Comparison of ENCODE assay signal across 20 cellular contexts in genomic region chr20:56865055-56865454, GRCh38.
"Had no signal": no experiment of that assay in that cellular context is flagged by ENCODE, and none has a peak within 500 bp of the region (broad histone marks: within the 10 kb centered on the region; RNA-seq: fewer than 3 reads in every experiment).

No MANE protein-coding gene starts in this region.

- H3K4me3 ChIP-seq: breast epithelium, dorsolateral prefrontal cortex, mucosa of descending colon, psoas muscle, thoracic aorta, uterus had no signal

- H3K27me3 ChIP-seq: breast epithelium, uterus had no signal

- H3K27ac ChIP-seq: breast epithelium, dorsolateral prefrontal cortex, psoas muscle, thoracic aorta, uterus had no signal

- H3K9me3 ChIP-seq: breast epithelium, mucosa of descending colon, psoas muscle, thoracic aorta, uterus had no signal

- H3K36me3 ChIP-seq: breast epithelium, thoracic aorta, uterus had no signal

- ATAC-seq: activated CD8-positive, alpha-beta memory T cell treated with anti-CD3 and anti-CD28 coated beads, Interleukin-2, amount 10 ng/mL, durations not matched to agents 7 days and 5 days; activated T-cell treated with anti-CD3 and anti-CD28 coated beads, Interleukin-2, amount 50 U/mL, for 4 hours; left cardiac atrium; mucosa of descending colon; natural killer cell treated with Interleukin-12 subunit alpha and Interleukin-12 subunit beta and Interleukin-15 and Interleukin-18, amount 100 ng/mL, for 72 hours; psoas muscle; sciatic nerve; stimulated activated naive CD8-positive, alpha-beta T cell treated with anti-CD3 and anti-CD28 coated beads, Interleukin-15, amount 100 ng/mL, for 72 hours had no signal

- H3K4me1 ChIP-seq: breast epithelium, psoas muscle, uterus had no signal

- DNase-seq: activated CD4-positive, alpha-beta T cell treated with anti-CD3 and anti-CD28 coated beads, Interleukin-2, amount 50 U/mL, for 48 hours; activated CD4-positive, CD25-positive, alpha-beta regulatory T cell treated with anti-CD3 and anti-CD28 coated beads, Interleukin-2, amount 50 U/mL, for 72 hours; activated CD8-positive, alpha-beta memory T cell treated with anti-CD3 and anti-CD28 coated beads, Interleukin-2, amount 10 ng/mL, durations not matched to agents 7 days and 5 days; activated gamma-delta T cell treated with Interleukin-2 at 50 U/mL for 16 hours; activated naive CD8-positive, alpha-beta T cell treated with anti-CD3 and anti-CD28 coated beads, Interleukin-2, amount 10 ng/mL, durations not matched to agents 7 days and 5 days; activated T-cell treated with anti-CD3 and anti-CD28 coated beads, Interleukin-2, amount 50 U/mL, for 4 hours; dorsolateral prefrontal cortex; immature natural killer cell; left cardiac atrium; mucosa of descending colon; nucleus accumbens; psoas muscle; stimulated activated CD4-positive, alpha-beta T cell treated with anti-CD3 and anti-CD28 coated beads, Interleukin-4, amount 100 ng/mL, for 1 hour; stimulated activated naive CD8-positive, alpha-beta T cell treated with anti-CD3 and anti-CD28 coated beads, Interleukin-15, amount 100 ng/mL, for 72 hours; T-helper 9 cell had no signal
